Comparison of ENCODE assay signal across 11 cellular contexts in genomic region chr17:76685846-76686245, GRCh38. TPM values are rescaled to one million over a fixed set of nuclear protein-coding genes. Genes with fewer than 3 reads are reported as not detected.
"Had no signal": no experiment of that assay in that cellular context is flagged by ENCODE, and none has a peak within 500 bp of the region (broad histone marks: within the 10 kb centered on the region; RNA-seq: fewer than 3 reads in every experiment).

No MANE protein-coding gene starts in this region.

- ATAC-seq: activated CD8-positive, alpha-beta memory T cell treated with anti-CD3 and anti-CD28 coated beads, Interleukin-2, amount 10 ng/mL, durations not matched to agents 7 days and 5 days; naive thymus-derived CD4-positive, alpha-beta T cell had no signal

- H3K36me3 ChIP-seq: cardiac muscle cell, neutrophil had no signal

- H3K4me3 ChIP-seq: cardiac muscle cell, lung, tibial nerve had no signal

- H3K9me3 ChIP-seq: neutrophil, tibial nerve had no signal

- DNase-seq: activated CD4-positive, alpha-beta T cell treated with anti-CD3 and anti-CD28 coated beads, Interleukin-2, amount 50 U/mL, for 48 hours; activated CD4-positive, CD25-positive, alpha-beta regulatory T cell treated with anti-CD3 and anti-CD28 coated beads, Interleukin-2, amount 50 U/mL, for 72 hours; activated CD8-positive, alpha-beta memory T cell treated with anti-CD3 and anti-CD28 coated beads, Interleukin-2, amount 10 ng/mL, durations not matched to agents 7 days and 5 days; activated naive CD4-positive, alpha-beta T cell; kidney glomerular epithelial cell; naive thymus-derived CD4-positive, alpha-beta T cell; stimulated activated CD4-positive, alpha-beta T cell treated with anti-CD3 and anti-CD28 coated beads, Interleukin-4, amount 100 ng/mL, for 24 hours had no signal

- H3K27ac ChIP-seq: cardiac muscle cell, neutrophil had no signal

- H3K27me3 ChIP-seq: cardiac muscle cell, neutrophil, tibial nerve had no signal

RNA-seq across cellular contexts. Expression of gene ST6GALNAC1, which starts 42.3 kb away (rescaled TPM):
- total RNA-seq: activated CD8-positive, alpha-beta memory T cell treated with anti-CD3 and anti-CD28 coated beads, Interleukin-2, amount 10 ng/mL, durations not matched to agents 7 days and 5 days; cardiac muscle cell had no signal
- polyA plus RNA-seq: cardiac muscle cell had no signal
